In the genomic region with DNA sequence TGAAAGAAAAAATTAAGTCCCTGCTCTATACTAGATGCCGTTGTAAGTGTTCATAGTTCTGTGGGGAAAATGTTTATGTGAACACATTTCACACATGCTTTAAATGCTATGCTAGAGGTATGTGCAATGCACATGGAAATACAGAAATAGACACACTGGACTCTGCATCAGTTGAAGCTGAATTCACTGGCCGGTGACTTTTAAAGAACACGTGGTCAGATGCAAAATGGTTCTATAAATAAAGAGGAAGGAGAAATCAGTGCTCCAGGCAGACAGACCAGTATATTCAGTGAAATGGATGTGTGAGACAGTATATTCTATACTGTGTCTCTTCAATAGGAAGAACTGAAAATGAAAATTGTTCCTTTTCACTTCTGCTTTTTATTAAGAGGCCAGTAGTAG, we compare ENCODE assay signal across 13 cellular contexts. TPM values are rescaled to one million over a fixed set of nuclear protein-coding genes. Genes with fewer than 3 reads are reported as not detected.
DNase-seq lines count a peak whose midpoint lies in the region; ATAC-seq and TF ChIP-seq lines count a peak whose summit lies in the region.
"Had no signal": no experiment of that assay in that cellular context is flagged by ENCODE, and none has a peak within 500 bp of the region (broad histone marks: within the 10 kb centered on the region; RNA-seq: fewer than 3 reads in every experiment).

No MANE protein-coding gene starts in this region.

- peak overlapping the region in 3 of 6 donors; percentile 49 to 77 (median 61) for H3K27ac Mint-ChIP-seq in naive B cell
- H3K27ac Mint-ChIP-seq: activated naive CD8-positive, alpha-beta T cell had no signal

- intact Hi-C loops in psoas muscle (cut with DNase I) (no loop called here), thyroid gland (cut with DNase I) (no loop called here)

- H3K4me1 Mint-ChIP-seq in naive B cell, result peaks cover 14 to 25% (median 17%) of the 10 kb centered on the region in 3 donors

- no peaks in the 10 kb centered on the region for H3K36me3 Mint-ChIP-seq in naive B cell
- H3K36me3 Mint-ChIP-seq: activated naive CD8-positive, alpha-beta T cell had no signal

- H3K9me3 ChIP-seq in psoas muscle (no peaks in the 10 kb centered on the region), thyroid gland (no peaks in the 10 kb centered on the region)
- H3K9me3 ChIP-seq: thoracic aorta had no signal

- no peaks in the 10 kb centered on the region for H3K4me1 ChIP-seq in psoas muscle
- peaks cover 13 to 14% of the 10 kb centered on the region in 2 donors for H3K4me1 ChIP-seq in thyroid gland

- H3K9me3 Mint-ChIP-seq in naive B cell, result peaks cover 0 to 9% (median 3%) of the 10 kb centered on the region in 7 donors

- H3K36me3 ChIP-seq in psoas muscle (ENCODE audit: insufficient read depth in 1 of 2, low read depth in 1 of 2), result no peaks in the 10 kb centered on the region
- no peaks in the 10 kb centered on the region for H3K36me3 ChIP-seq in thyroid gland
- H3K36me3 ChIP-seq: thoracic aorta had no signal

- H3K27me3 Mint-ChIP-seq in naive B cell, result no peaks in the 10 kb centered on the region
- H3K27me3 Mint-ChIP-seq: activated naive CD8-positive, alpha-beta T cell had no signal

- 48 to 59% (median 58%) methylated on average over 3 of the region's 3 CpGs for WGBS in psoas muscle, 3 donors
- 62 to 64% methylated on average over 3 of the region's 3 CpGs for WGBS in thyroid gland, 2 donors

- peak overlapping the region in 4 of 8 donors; percentile 4 to 48 (median 21) for H3K4me3 Mint-ChIP-seq in naive B cell
- H3K4me3 Mint-ChIP-seq: activated naive CD8-positive, alpha-beta T cell had no signal

- TF ChIP-seq CTCF in psoas muscle (IDR thresholded peaks at IDR 0.05), result no peak
- TF ChIP-seq CTCF in thyroid gland (IDR thresholded peaks at IDR 0.05), result no peak

- DNase-seq in naive B cell, result peak; percentile 16
- no peak for DNase-seq in psoas muscle
- DNase-seq in thyroid gland, result no peak
- no peak for DNase-seq in NCI-H2227 treated with DMSO at 0.1 percent for 48 hours (lab: John Stamatoyannopoulos, UW)
- no peak for DNase-seq in NCI-H146 (lab: John Stamatoyannopoulos, UW)
- DNase-seq: DND-41, NCI-H446 had no signal

- ATAC-seq in GM18909 (IDR thresholded peaks at IDR 0.05; ENCODE audit: poor library complexity, unreplicated experiment) (peak; percentile 99), HG02623 (IDR thresholded peaks at IDR 0.05; ENCODE audit: unreplicated experiment) (peak; percentile 99), HG03521 (IDR thresholded peaks at IDR 0.05; ENCODE audit: unreplicated experiment) (peak; percentile 99), naive B cell (ENCODE audit: low read depth in 2 of 2) (peak; percentile 73 to 94), psoas muscle (no peak)

- no peak for TF ChIP-seq POLR2A in thyroid gland (IDR thresholded peaks at IDR 0.05)

- H3K4me3 ChIP-seq in psoas muscle (no peak overlapping the region), thyroid gland (replicated peaks in 1 of 3) (no peak overlapping the region)
- H3K4me3 ChIP-seq: skin epidermis, thoracic aorta had no signal

- peaks cover 0 to 3% (median 0%) of the 10 kb centered on the region in 3 donors for H3K27me3 ChIP-seq in psoas muscle (ENCODE audit: insufficient read depth in 3 of 3, low read length in 2 of 3)
- no peaks in the 10 kb centered on the region for H3K27me3 ChIP-seq in thyroid gland

- no peak overlapping the region for H3K27ac ChIP-seq in psoas muscle
- H3K27ac ChIP-seq in thyroid gland, result no peak overlapping the region
- H3K27ac ChIP-seq: thoracic aorta had no signal

RNA-seq across cellular contexts. Expression of gene TRPC6, which starts 29.9 kb away (rescaled TPM):
- polyA plus RNA-seq in naive B cell (ENCODE audit: low read depth in 6 of 6), result under 1 TPM in 1 of 6 donors, not detected in 5; 0.51 TPM
- total RNA-seq in psoas muscle, result 1 to 10 TPM in 1 of 4 donors, under 1 TPM in 3; 0.21 to 1.1 (median 0.47) TPM
- polyA plus RNA-seq in psoas muscle, result under 1 TPM; 0.04 to 0.17 (median 0.08) TPM
- total RNA-seq in thyroid gland, result 10 to 100 TPM; 14.1 to 28.4 (median 19.4) TPM

Comparison
In these comparisons a context has a peak if more than half of its experiments do, and no peak if none do; other contexts are left out.
1. ATAC-seq: peak in GM18909 (single experiment), HG02623 (single experiment), HG03521 (single experiment) and naive B cell (2 of 2); none in psoas muscle (0 of 4).
2. RNA of gene TRPC6, which starts 29.9 kb away (total RNA-seq): 14.1 to 28.4 TPM in thyroid gland; 0.21 to 1.1 TPM in psoas muscle; every median in the first group is over 4 times any median in the second.